1 cellular context compared by ENCODE assay signal in the genomic region with DNA sequence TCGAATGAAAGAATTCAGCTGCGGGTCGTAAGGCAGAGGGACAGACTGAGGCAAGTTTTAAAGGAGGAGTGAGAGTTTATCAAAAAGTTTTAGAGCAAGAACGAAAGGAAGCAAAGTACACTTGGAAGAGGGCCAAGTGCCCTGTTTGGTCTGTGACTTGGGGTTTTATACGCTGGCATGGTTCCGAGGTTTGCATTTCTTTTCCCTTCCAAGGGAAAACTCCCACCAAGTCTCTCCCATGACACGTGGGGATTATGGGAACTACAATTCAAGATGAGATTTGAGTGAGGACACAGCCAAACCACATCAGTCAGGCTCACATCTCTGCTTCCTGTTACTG. TPM values are rescaled to one million over a fixed set of nuclear protein-coding genes. Genes with fewer than 3 reads are reported as not detected.
"Had no signal": no experiment of that assay in that cellular context is flagged by ENCODE, and none has a peak within 500 bp of the region (broad histone marks: within the 10 kb centered on the region; RNA-seq: fewer than 3 reads in every experiment).

No MANE protein-coding gene starts in this region.

RNA-seq across cellular contexts. Expression of a gene that starts 34.9 kb away (rescaled TPM):
- total RNA-seq: activated B cell treated with CpG ODN at 0.5 μM for 24 hours had no signal
